In genomic region chr11:567036-567628, GRCh38 we compare ENCODE assay signal across 8 cellular contexts. TPM values are rescaled to one million over a fixed set of nuclear protein-coding genes. Genes with fewer than 3 reads are reported as not detected.
DNase-seq lines count a peak whose midpoint lies in the region; ATAC-seq, FAIRE-seq and TF ChIP-seq lines count a peak whose summit lies in the region.

No MANE protein-coding gene starts in this region.

- peaks cover 27% of the 10 kb centered on the region for H3K79me2 ChIP-seq in GM12878 (ENCODE audit: control insufficient read depth, insufficient read depth, low read length)

- CTCF ChIA-PET in AG04449 (lab: Yijun Ruan, JAX) = interaction anchor here (2.2 to 5.0 kb wide), 2 partner anchors 12 to 156 kb away, joined by 6 to 34 read pairs; no protein-coding TSS in a partner anchor
- CTCF ChIA-PET in GM12878 (lab: Yijun Ruan, JAX) = interaction anchor here (2.3 kb wide), 1 partner anchor 155 kb away, joined by 8 read pairs; no protein-coding TSS in a partner anchor

- no peak overlapping the region for H2AFZ ChIP-seq in GM12878 (ENCODE audit: control insufficient read depth, low read depth, low read length)

- H3K27me3 ChIP-seq in HUES48 (ENCODE audit: control insufficient read depth, insufficient read depth, low read length) (no peaks in the 10 kb centered on the region; the same call in 1 of the 2 replicates), GM12878 (replicated peaks in 1 of 2; ENCODE audit: control insufficient read depth in 2 of 2, insufficient read depth in 2 of 2, low read length in 1 of 2) (no peaks in the 10 kb centered on the region)

- no peak for DNase-seq in AG04449 (ENCODE audit: low read depth, low spot score)
- DNase-seq in GM12878 (ENCODE audit: low read depth, low spot score) = no peak
- DNase-seq in mucosa of descending colon = peak in 2 of 3 donors; percentile 46 to 60
- DNase-seq in NCI-H69 (lab: John Stamatoyannopoulos, UW) = no peak
- no peak for DNase-seq in iPS-NIHi7 (ENCODE audit: extremely low spot score)

- no peak for ATAC-seq in GM12878
- ATAC-seq in mucosa of descending colon = no peak
- ATAC-seq in HG02884 (IDR thresholded peaks at IDR 0.05; ENCODE audit: unreplicated experiment) = no peak
- no peak for ATAC-seq in GM19351 (IDR thresholded peaks at IDR 0.05; ENCODE audit: unreplicated experiment)

- POLR2A ChIA-PET in AG04449 (lab: Yijun Ruan, JAX) = interaction anchor here (0.6 kb wide), 1 partner anchor 126 kb away, joined by 3 read pairs; no protein-coding TSS in a partner anchor
- POLR2A ChIA-PET in GM12878 (lab: Charles Lee) = no interaction called here

- peaks cover 9% of the 10 kb centered on the region for H3K4me1 ChIP-seq in HUES48 (ENCODE audit: control insufficient read depth, insufficient read depth, low read length)
- H3K4me1 ChIP-seq in GM12878 (ENCODE audit: control insufficient read depth, insufficient read depth, low read length) = peaks cover 13% of the 10 kb centered on the region
- peaks cover 26% of the 10 kb centered on the region for H3K4me1 ChIP-seq in mucosa of descending colon (ENCODE audit: low read depth)

- no peak for TF ChIP-seq EP300 in GM12878 (IDR thresholded peaks at IDR 0.05; ENCODE audit: borderline replicate concordance in 1 of 2, control insufficient read depth in 1 of 2, low read depth in 2 of 2, low read length in 2 of 2)

- no peak for FAIRE-seq in GM12878 (lab: Jason Lieb, UNC)

- peak overlapping the region; percentile 86 for H3K4me2 ChIP-seq in GM12878 (ENCODE audit: control insufficient read depth, insufficient read depth)

- no peak overlapping the region for H3K27ac ChIP-seq in HUES48 (ENCODE audit: low read depth, low read length)
- peak overlapping the region; percentile 44 for H3K27ac ChIP-seq in GM12878 (ENCODE audit: control insufficient read depth, insufficient read depth)

- no peak for TF ChIP-seq RAD21 in GM12878 (IDR thresholded peaks at IDR 0.05; ENCODE audit: insufficient read depth, low read depth, low read length)

- intact Hi-C loops in GM12878 (cut with micrococcal nuclease; ENCODE audit: unreplicated experiment) = no loop called here
- intact Hi-C loops in mucosa of descending colon (cut with DNase I, micrococcal nuclease) = no loop called here

- H3K9me3 ChIP-seq in HUES48 (ENCODE audit: control insufficient read depth, insufficient read depth, low read length) (no peaks in the 10 kb centered on the region), GM12878 (replicated peaks; ENCODE audit: control insufficient read depth, insufficient read depth, low read length) (no peaks in the 10 kb centered on the region), mucosa of descending colon (no peaks in the 10 kb centered on the region)

- SMC1A ChIA-PET in GM12878 (lab: Charles Lee; ENCODE audit: uncharacterized antibody, unreplicated experiment) = no interaction called here

- RAD21 ChIA-PET in GM12878 (lab: Charles Lee; ENCODE audit: unreplicated experiment) = no interaction called here

- TSS peak; percentile 85 for BruUV-seq in GM12878 (replicated peaks; lab: Mats Ljungman, UMichigan)

- in situ Hi-C loops in GM12878 (cut with MboI) = no loop called here

- H3K36me3 ChIP-seq in HUES48 (ENCODE audit: control insufficient read depth, insufficient read depth, low read length) (peaks cover 15% of the 10 kb centered on the region), GM12878 (ENCODE audit: control insufficient read depth in 2 of 2, insufficient read depth in 2 of 2, low read length in 1 of 2) (peaks cover 0 to 4% of the 10 kb centered on the region in 2 experiments; a peak in 2 of 4 replicates), mucosa of descending colon (ENCODE audit: low read depth) (peaks cover 3% of the 10 kb centered on the region)

- no peak for TF ChIP-seq POLR2A in GM12878 (IDR thresholded peaks at IDR 0.05; ENCODE audit: low read depth, low read length)

- no peaks in the 10 kb centered on the region for H4K20me1 ChIP-seq in GM12878 (ENCODE audit: control insufficient read depth, insufficient read depth)

- peak overlapping the region; percentile 91 for H3K4me3 ChIP-seq in AG04449 (ENCODE audit: low read depth, low read length)
- peak overlapping the region; percentile 64; the same call in 1 of the 2 replicates for H3K4me3 ChIP-seq in HUES48 (ENCODE audit: low read depth, low read length)
- H3K4me3 ChIP-seq in GM12878 = peak overlapping the region; percentile 97
- H3K4me3 ChIP-seq in mucosa of descending colon = no peak overlapping the region

- H3K9ac ChIP-seq in HUES48 (ENCODE audit: low read depth, low read length) (no peak overlapping the region), GM12878 (ENCODE audit: control insufficient read depth, insufficient read depth, low read length) (peak overlapping the region; percentile 73)

- TF ChIP-seq CTCF in AG04449 (IDR thresholded peaks at IDR 0.05; ENCODE audit: insufficient read depth, low read length, missing control alignments) (no peak), GM12878 (IDR thresholded peaks at IDR 0.05 in 2 of 3, conservative IDR thresholded peaks at IDR 0.05 in 1 of 3; ENCODE audit: control insufficient read depth in 2 of 3, extremely low read depth in 1 of 3, insufficient read depth in 1 of 3, low read depth in 3 of 3, low read length in 3 of 3) (no peak), mucosa of descending colon (IDR thresholded peaks at IDR 0.05) (no peak)

- 93% methylated on average over 18 of the region's 18 CpGs for WGBS in GM12878 (ENCODE audit: insufficient coverage, insufficient replicate concordance, low lambda C conversion rate, missing lambda C conversion rate)

RNA-seq across cellular contexts. Expression of gene RASSF7, which starts 6.4 kb away (rescaled TPM):
- 12.2 and 18.6 TPM in 2 replicates for total RNA-seq in GM12878 (2013; cell fraction: nucleolus; rRNA removed)
- total RNA-seq in GM12878 (2014; rRNA removed) (17.8 and 19.0 TPM in 2 replicates), GM12878 (2014; rRNA removed; fragmentation: Illumina TruSeq; extraction: Trizol) (2.8 and 3.0 TPM in 2 replicates), GM12878 (2021) (15.1 and 16.8 TPM in 2 replicates), mucosa of descending colon (100 to 1,000 TPM in 1 of 3 donors, 10 to 100 TPM in 2; 45.7 to 108 (median 83.7) TPM)
- 2.7 TPM for polyA plus RNA-seq in GM12878 (2011; ENCODE audit: low read depth)
- polyA plus RNA-seq in GM12878 (2011; rRNA removed) (3.4 and 9.6 TPM in 2 replicates), GM12878 (2014; fragmentation: Illumina TruSeq; extraction: Trizol) (0.16 and 1.1 TPM in 2 replicates), GM12878 (2014; fragmentation: Nextera tagmentation; extraction: Ambion mirVana) (1 to 10 TPM in 1 of 2 experiments, under 1 TPM in 1; 0.39 to 1.0 TPM), GM12878 (2014; rRNA removed) (21.0 and 26.4 TPM in 2 replicates), GM12878 (2016; fragmentation: Nextera tagmentation; extraction: Ambion mirVana) (10 to 100 TPM; 22.2 to 29.7 TPM)
- 17.5 and 28.1 TPM in 2 replicates for polyA plus RNA-seq in GM12878 (2011; cell fraction: cytosol; rRNA removed)
- polyA plus RNA-seq in GM12878 (2011; cell fraction: nucleus; rRNA removed) = 69.5 and 70.3 TPM in 2 replicates
- polyA plus RNA-seq in GM12878 (2012) = 12.6 and 15.4 TPM in 2 replicates
- 2.3 and 7.4 TPM in 2 replicates for polyA minus RNA-seq in GM12878 (2011; rRNA and poly(A)+ RNA removed)
- polyA minus RNA-seq in GM12878 (2011; cell fraction: cytosol; rRNA and poly(A)+ RNA removed) = 3.2 and 8.7 TPM in 2 replicates
- polyA minus RNA-seq in GM12878 (2011; cell fraction: nucleus; rRNA and poly(A)+ RNA removed) = 8.1 and 14.3 TPM in 2 replicates

RNA-seq across cellular contexts. Expression of gene LMNTD2, which starts 6.6 kb away (rescaled TPM):
- 1.7 and 4.5 TPM in 2 replicates for total RNA-seq in GM12878 (2013; cell fraction: nucleolus; rRNA removed)
- total RNA-seq in GM12878 (2014; rRNA removed) (2.1 and 3.8 TPM in 2 replicates), GM12878 (2014; rRNA removed; fragmentation: Illumina TruSeq; extraction: Trizol) (0.45 and 0.83 TPM in 2 replicates), GM12878 (2021) (2.8 and 3.3 TPM in 2 replicates), mucosa of descending colon (10 to 100 TPM in 2 of 3 donors, 1 to 10 TPM in 1; 5.4 to 19.1 (median 10.7) TPM)
- 0.76 TPM for polyA plus RNA-seq in GM12878 (2011; ENCODE audit: low read depth)
- polyA plus RNA-seq in GM12878 (2011; rRNA removed) (0.99 and 1.2 TPM in 2 replicates), GM12878 (2014; fragmentation: Illumina TruSeq; extraction: Trizol) (0.22 TPM in 1 of 2 replicates, not detected in the other), GM12878 (2014; fragmentation: Nextera tagmentation; extraction: Ambion mirVana) (not detected), GM12878 (2014; rRNA removed) (3.5 and 4.1 TPM in 2 replicates), GM12878 (2016; fragmentation: Nextera tagmentation; extraction: Ambion mirVana) (1 to 10 TPM in 1 of 2 experiments, under 1 TPM in 1; 0.88 to 1.4 TPM)
- polyA plus RNA-seq in GM12878 (2011; cell fraction: cytosol; rRNA removed) = 1.1 and 2.5 TPM in 2 replicates
- polyA plus RNA-seq in GM12878 (2011; cell fraction: nucleus; rRNA removed) = 33.2 and 35.5 TPM in 2 replicates
- 6.5 and 7.0 TPM in 2 replicates for polyA plus RNA-seq in GM12878 (2012)
- polyA minus RNA-seq in GM12878 (2011; rRNA and poly(A)+ RNA removed) = 1.5 TPM in 1 of 2 replicates, not detected in the other
- 1.1 and 1.3 TPM in 2 replicates for polyA minus RNA-seq in GM12878 (2011; cell fraction: cytosol; rRNA and poly(A)+ RNA removed)
- 3.1 and 3.8 TPM in 2 replicates for polyA minus RNA-seq in GM12878 (2011; cell fraction: nucleus; rRNA and poly(A)+ RNA removed)

RNA-seq across cellular contexts. Expression of gene PHRF1, which starts 9.1 kb away (rescaled TPM):
- total RNA-seq in GM12878 (2013; cell fraction: nucleolus; rRNA removed) = 65.8 and 74.9 TPM in 2 replicates
- total RNA-seq in GM12878 (2014; rRNA removed) (19.2 and 22.0 TPM in 2 replicates), GM12878 (2014; rRNA removed; fragmentation: Illumina TruSeq; extraction: Trizol) (8.8 and 11.1 TPM in 2 replicates), GM12878 (2021) (39.4 and 43.5 TPM in 2 replicates), mucosa of descending colon (10 to 100 TPM; 35.0 to 40.2 (median 35.0) TPM)
- 4.2 TPM for polyA plus RNA-seq in GM12878 (2011; ENCODE audit: low read depth)
- polyA plus RNA-seq in GM12878 (2011; rRNA removed) (4.9 and 11.7 TPM in 2 replicates), GM12878 (2014; fragmentation: Illumina TruSeq; extraction: Trizol) (2.4 and 8.0 TPM in 2 replicates), GM12878 (2014; fragmentation: Nextera tagmentation; extraction: Ambion mirVana) (under 1 TPM; 0.13 to 0.42 TPM), GM12878 (2014; rRNA removed) (23.4 and 28.2 TPM in 2 replicates), GM12878 (2016; fragmentation: Nextera tagmentation; extraction: Ambion mirVana) (10 to 100 TPM; 18.5 to 21.7 TPM)
- 11.7 and 18.5 TPM in 2 replicates for polyA plus RNA-seq in GM12878 (2011; cell fraction: cytosol; rRNA removed)
- polyA plus RNA-seq in GM12878 (2011; cell fraction: nucleus; rRNA removed) = 44.2 and 63.2 TPM in 2 replicates
- 16.1 TPM in 2 replicates for polyA plus RNA-seq in GM12878 (2012)
- 9.5 and 17.9 TPM in 2 replicates for polyA minus RNA-seq in GM12878 (2011; rRNA and poly(A)+ RNA removed)
- 12.8 and 12.9 TPM in 2 replicates for polyA minus RNA-seq in GM12878 (2011; cell fraction: cytosol; rRNA and poly(A)+ RNA removed)
- 14.7 and 27.1 TPM in 2 replicates for polyA minus RNA-seq in GM12878 (2011; cell fraction: nucleus; rRNA and poly(A)+ RNA removed)

RNA-seq across cellular contexts. Expression of gene LRRC56, which starts 29.8 kb away (rescaled TPM):
- total RNA-seq in GM12878 (2013; cell fraction: nucleolus; rRNA removed) = 3.4 and 5.1 TPM in 2 replicates
- 0.60 and 0.79 TPM in 2 replicates for total RNA-seq in GM12878 (2014; rRNA removed)
- 0.41 and 0.45 TPM in 2 replicates for total RNA-seq in GM12878 (2014; rRNA removed; fragmentation: Illumina TruSeq; extraction: Trizol)
- 1.7 and 1.9 TPM in 2 replicates for total RNA-seq in GM12878 (2021)
- polyA plus RNA-seq in GM12878 (2011; ENCODE audit: low read depth) = 0.20 TPM
- 0.37 and 0.75 TPM in 2 replicates for polyA plus RNA-seq in GM12878 (2011; rRNA removed)
- polyA plus RNA-seq in GM12878 (2011; cell fraction: cytosol; rRNA removed) = 0.78 and 1.6 TPM in 2 replicates
- polyA plus RNA-seq in GM12878 (2011; cell fraction: nucleus; rRNA removed) = 8.1 and 9.7 TPM in 2 replicates
- 0.87 and 1.1 TPM in 2 replicates for polyA plus RNA-seq in GM12878 (2012)
- polyA plus RNA-seq in GM12878 (2014; fragmentation: Illumina TruSeq; extraction: Trizol) = 0.19 TPM in 1 of 2 replicates, not detected in the other
- polyA plus RNA-seq in GM12878 (2014; fragmentation: Nextera tagmentation; extraction: Ambion mirVana) = under 1 TPM in 1 of 2 experiments, not detected in 1; 0.02 TPM
- 1.6 and 1.9 TPM in 2 replicates for polyA plus RNA-seq in GM12878 (2014; rRNA removed)
- 1 to 10 TPM in 1 of 2 experiments, under 1 TPM in 1; 0.62 to 1.0 TPM for polyA plus RNA-seq in GM12878 (2016; fragmentation: Nextera tagmentation; extraction: Ambion mirVana)
- polyA minus RNA-seq in GM12878 (2011; rRNA and poly(A)+ RNA removed) = 1.0 and 1.5 TPM in 2 replicates
- polyA minus RNA-seq in GM12878 (2011; cell fraction: cytosol; rRNA and poly(A)+ RNA removed) = 0.42 TPM in 1 of 2 replicates, not detected in the other
- 3.1 and 5.0 TPM in 2 replicates for polyA minus RNA-seq in GM12878 (2011; cell fraction: nucleus; rRNA and poly(A)+ RNA removed)
- 1 to 10 TPM; 1.5 to 5.2 (median 4.8) TPM for total RNA-seq in mucosa of descending colon

RNA-seq across cellular contexts. Expression of gene HRAS, which starts 31.8 kb away (rescaled TPM):
- total RNA-seq in GM12878 (2013; cell fraction: nucleolus; rRNA removed) = 13.9 and 16.2 TPM in 2 replicates
- total RNA-seq in GM12878 (2014; rRNA removed) = 43.5 and 47.6 TPM in 2 replicates
- 25.3 and 31.6 TPM in 2 replicates for total RNA-seq in GM12878 (2014; rRNA removed; fragmentation: Illumina TruSeq; extraction: Trizol)
- total RNA-seq in GM12878 (2021) = 58.0 and 70.7 TPM in 2 replicates
- 16.1 TPM for polyA plus RNA-seq in GM12878 (2011; ENCODE audit: low read depth)
- 14.3 and 31.9 TPM in 2 replicates for polyA plus RNA-seq in GM12878 (2011; rRNA removed)
- 51.6 and 73.9 TPM in 2 replicates for polyA plus RNA-seq in GM12878 (2011; cell fraction: cytosol; rRNA removed)
- polyA plus RNA-seq in GM12878 (2011; cell fraction: nucleus; rRNA removed) = 131 and 165 TPM in 2 replicates
- polyA plus RNA-seq in GM12878 (2012) = 29.2 and 44.5 TPM in 2 replicates
- polyA plus RNA-seq in GM12878 (2014; fragmentation: Illumina TruSeq; extraction: Trizol) = 2.2 and 18.1 TPM in 2 replicates
- 10 to 100 TPM in 1 of 2 experiments, 1 to 10 TPM in 1; 2.8 to 12.7 TPM for polyA plus RNA-seq in GM12878 (2014; fragmentation: Nextera tagmentation; extraction: Ambion mirVana)
- polyA plus RNA-seq in GM12878 (2014; rRNA removed) = 52.7 and 56.9 TPM in 2 replicates
- polyA plus RNA-seq in GM12878 (2016; fragmentation: Nextera tagmentation; extraction: Ambion mirVana) = 10 to 100 TPM; 23.4 to 72.4 TPM
- 42.4 and 52.1 TPM in 2 replicates for polyA minus RNA-seq in GM12878 (2011; rRNA and poly(A)+ RNA removed)
- 11.9 and 22.7 TPM in 2 replicates for polyA minus RNA-seq in GM12878 (2011; cell fraction: cytosol; rRNA and poly(A)+ RNA removed)
- polyA minus RNA-seq in GM12878 (2011; cell fraction: nucleus; rRNA and poly(A)+ RNA removed) = 17.2 and 27.8 TPM in 2 replicates
- total RNA-seq in mucosa of descending colon = 10 to 100 TPM; 41.4 to 50.6 (median 50.1) TPM

Comparison
In these comparisons a context has a peak if more than half of its experiments do, and no peak if none do; other contexts are left out.
1. DNase-seq: peak in mucosa of descending colon (2 of 3); none in AG04449 (single experiment), GM12878 (single experiment), NCI-H69 (single experiment) and iPS-NIHi7 (single experiment).